33 cellular contexts compared by ENCODE assay signal in genomic region chr14:30796707-30797106, GRCh38.
"Had no signal": no experiment of that assay in that cellular context is flagged by ENCODE, and none has a peak within 500 bp of the region (broad histone marks: within the 10 kb centered on the region; RNA-seq: fewer than 3 reads in every experiment).

No MANE protein-coding gene starts in this region.

- H3K27me3 ChIP-seq: body of pancreas, breast epithelium, Peyer's patch had no signal

- H3K27ac ChIP-seq: body of pancreas, breast epithelium, Peyer's patch, RWPE1 had no signal

- H3K9me3 ChIP-seq: body of pancreas, Peyer's patch had no signal

- FAIRE-seq: astrocyte had no signal

- ATAC-seq: activated CD8-positive, alpha-beta T cell treated with anti-CD3 and anti-CD28 coated beads for 36 hours; activated T-cell treated with anti-CD3 and anti-CD28 coated beads, Interleukin-2, amount 50 U/mL, for 72 hours; body of pancreas; PC-3; Right ventricle myocardium inferior; SK-N-SH treated with all-trans-retinoic acid at 6 μM for 48 hours had no signal

- H3K4me1 ChIP-seq: body of pancreas, breast epithelium, Peyer's patch had no signal

- DNase-seq: activated CD4-positive, alpha-beta T cell treated with anti-CD3 and anti-CD28 coated beads, Interleukin-2, amount 10 ng/mL, durations not matched to agents 24 days and 14 days; activated CD4-positive, alpha-beta T cell treated with anti-CD3 and anti-CD28 coated beads, Interleukin-2, amount 50 U/mL, for 4 hours; activated CD8-positive, alpha-beta T cell treated with anti-CD3 and anti-CD28 coated beads for 36 hours; activated gamma-delta T cell; activated naive CD4-positive, alpha-beta T cell treated with Interleukin-2 at 50 U/mL for 16 hours; activated naive CD8-positive, alpha-beta T cell treated with anti-CD3 and anti-CD28 coated beads, Interleukin-2, amount 10 ng/mL, durations not matched to agents 7 days and 5 days; activated T-cell treated with anti-CD3 and anti-CD28 coated beads, Interleukin-2, amount 50 U/mL, for 1 hour; activated T-cell treated with anti-CD3 and anti-CD28 coated beads, Interleukin-2, amount 50 U/mL, for 72 hours; amygdala; body of pancreas; cerebellar nuclear complex; NCI-H1092 treated with DMSO at 0.1 percent for 48 hours; NCI-H1417 treated with DMSO at 0.1 percent for 48 hours; NCI-H187 treated with DMSO at 0.1 percent for 48 hours; NCI-H2081; NCI-H2171 treated with DMSO at 0.1 percent for 48 hours; NCI-H2227 treated with DMSO at 0.1 percent for 48 hours; NCI-H446; NCI-H510A treated with DMSO at 0.1 percent for 48 hours; NCI-H526 treated with DMSO at 0.1 percent for 48 hours; NCI-H774; PC-3; Peyer's patch; SIG-M5; SW 1271; T-helper 1 cell; T-helper 2 cell; T-helper 9 cell had no signal

- H3K36me3 ChIP-seq: breast epithelium, Peyer's patch had no signal

- H3K4me3 ChIP-seq: body of pancreas, breast epithelium, Peyer's patch had no signal
